ENCODE assay signal across 17 cellular contexts in genomic region chr18:75172299-75173124, GRCh38. TPM values are rescaled to one million over a fixed set of nuclear protein-coding genes. Genes with fewer than 3 reads are reported as not detected.
A peak's percentile ranks its signal among the peaks of the same experiment; 100 is the strongest.
DNase-seq lines count a peak whose midpoint lies in the region; ATAC-seq, FAIRE-seq and TF ChIP-seq lines count a peak whose summit lies in the region.
"Had no signal": no experiment of that assay in that cellular context is flagged by ENCODE, and none has a peak within 500 bp of the region (broad histone marks: within the 10 kb centered on the region; RNA-seq: fewer than 3 reads in every experiment).

No MANE protein-coding gene starts in this region.

- TF ChIP-seq EP300 in GM12878 (IDR thresholded peaks at IDR 0.05; ENCODE audit: borderline replicate concordance in 1 of 2, control insufficient read depth in 1 of 2, low read depth in 2 of 2, low read length in 2 of 2), result no peak

- H4K20me1 ChIP-seq in GM12878 (ENCODE audit: control insufficient read depth, insufficient read depth), result no peaks in the 10 kb centered on the region

- H3K27me3 ChIP-seq in GM12878 (replicated peaks in 1 of 2; ENCODE audit: control insufficient read depth in 2 of 2, insufficient read depth in 2 of 2, low read length in 1 of 2) (no peaks in the 10 kb centered on the region), H7 (ENCODE audit: control insufficient read depth, insufficient read depth, low read length) (no peaks in the 10 kb centered on the region)
- H3K27me3 ChIP-seq: foreskin keratinocyte had no signal

- TF ChIP-seq CTCF in GM12878 (IDR thresholded peaks at IDR 0.05 in 2 of 3, conservative IDR thresholded peaks at IDR 0.05 in 1 of 3; ENCODE audit: control insufficient read depth in 2 of 3, extremely low read depth in 1 of 3, insufficient read depth in 1 of 3, low read depth in 3 of 3, low read length in 3 of 3), result no peak

- no peak overlapping the region for H2AFZ ChIP-seq in GM12878 (ENCODE audit: control insufficient read depth, low read depth, low read length)

- SMC1A ChIA-PET in GM12878 (lab: Charles Lee; ENCODE audit: uncharacterized antibody, unreplicated experiment), result interaction anchor here (0.9 to 2.6 kb wide), 15 partner anchors 8 to 521 kb away, joined by 3 to 17 read pairs (median 4); no protein-coding TSS in a partner anchor

- RAD21 ChIA-PET in GM12878 (lab: Charles Lee; ENCODE audit: unreplicated experiment), result interaction anchor here (0.8 to 2.4 kb wide), 7 partner anchors 32 to 520 kb away, joined by 3 to 8 read pairs (median 3); no protein-coding TSS in a partner anchor

- no peaks in the 10 kb centered on the region for H3K9me3 ChIP-seq in GM12878 (replicated peaks; ENCODE audit: control insufficient read depth, insufficient read depth, low read length)

- FAIRE-seq in GM12878 (lab: Jason Lieb, UNC), result no peak
- FAIRE-seq: kidney, urothelium cell line had no signal

- no peaks in the 10 kb centered on the region for H3K79me2 ChIP-seq in GM12878 (ENCODE audit: control insufficient read depth, insufficient read depth, low read length)

- BruUV-seq in GM12878 (replicated peaks; lab: Mats Ljungman, UMichigan), result no TSS peak

- no peak for TF ChIP-seq RAD21 in GM12878 (IDR thresholded peaks at IDR 0.05; ENCODE audit: insufficient read depth, low read depth, low read length)

- TF ChIP-seq POLR2A in GM12878 (IDR thresholded peaks at IDR 0.05; ENCODE audit: low read depth, low read length), result no peak

- CTCF ChIA-PET in GM12878 (lab: Yijun Ruan, JAX), result interaction anchor here (0.7 to 2.7 kb wide), 12 partner anchors 34 to 1190 kb away, joined by 3 to 12 read pairs (median 4); partner anchors contain the start of gene TSHZ1

- in situ Hi-C loops in GM12878 (cut with MboI), result loop anchor here (10.0 kb wide), 1 partner anchor 302 kb away; no protein-coding TSS in a partner anchor

- no peak overlapping the region for H3K4me3 ChIP-seq in GM12878
- H3K4me3 ChIP-seq in H7 (ENCODE audit: insufficient read depth, low read depth, low read length), result no peak overlapping the region

- peak; percentile 7 for ATAC-seq in GM18499 (IDR thresholded peaks at IDR 0.05; ENCODE audit: insufficient read depth, unreplicated experiment)
- ATAC-seq in GM19463 (IDR thresholded peaks at IDR 0.05; ENCODE audit: unreplicated experiment), result peak; percentile 12
- peak; percentile 15 for ATAC-seq in HG02943 (IDR thresholded peaks at IDR 0.05; ENCODE audit: low read depth, unreplicated experiment)
- peak; percentile 55 for ATAC-seq in GM12878
- ATAC-seq: foreskin keratinocyte; naive thymus-derived CD8-positive, alpha-beta T cell had no signal

- no peak overlapping the region for H3K27ac ChIP-seq in GM12878 (ENCODE audit: control insufficient read depth, insufficient read depth)
- H3K27ac ChIP-seq: foreskin keratinocyte had no signal

- POLR2A ChIA-PET in GM12878 (lab: Charles Lee), result interaction anchor here (0.5 to 1.0 kb wide), 3 partner anchors 38 to 178 kb away, joined by 3 to 9 read pairs (median 6); partner anchors contain the start of gene TSHZ1

- DNase-seq in GM12878 (ENCODE audit: low read depth, low spot score), result no peak
- no peak for DNase-seq in ecto neural progenitor cell (ENCODE audit: low spot score)
- DNase-seq in H7, result no peak
- DNase-seq in dedifferentiated amniotic fluid mesenchymal stem cell (ENCODE audit: extremely low spot score), result no peak
- no peak for DNase-seq in COLO668 (lab: John Stamatoyannopoulos, UW; ENCODE audit: unreplicated experiment)
- DNase-seq: activated CD4-positive, alpha-beta memory T cell treated with anti-CD3 and anti-CD28 coated beads, Interleukin-2, amount 10 ng/mL, durations not matched to agents 7 days and 5 days; activated naive CD8-positive, alpha-beta T cell treated with anti-CD3 and anti-CD28 coated beads, Interleukin-2, amount 10 ng/mL, durations not matched to agents 7 days and 5 days; AML-193; cortex of kidney; foreskin keratinocyte; kidney; NCI-H2171 had no signal

- intact Hi-C loops in GM12878 (cut with micrococcal nuclease; ENCODE audit: unreplicated experiment), result loop anchor here (5.0 to 10.0 kb wide), 3 partner anchors 35 to 302 kb away; partner anchors contain the start of gene PTGR3

- WGBS in GM12878 (ENCODE audit: insufficient coverage, insufficient replicate concordance, low lambda C conversion rate, missing lambda C conversion rate), result 68% methylated on average over 17 of the region's 17 CpGs

- H3K9ac ChIP-seq in GM12878 (ENCODE audit: control insufficient read depth, insufficient read depth, low read length), result no peak overlapping the region

- no peak overlapping the region; the same call in 1 of the 2 replicates for H3K4me2 ChIP-seq in GM12878 (ENCODE audit: control insufficient read depth, insufficient read depth)

- H3K4me1 ChIP-seq in GM12878 (ENCODE audit: control insufficient read depth, insufficient read depth, low read length), result peaks cover 15% of the 10 kb centered on the region
- H3K4me1 ChIP-seq: foreskin keratinocyte had no signal

- H3K36me3 ChIP-seq in GM12878 (ENCODE audit: control insufficient read depth in 2 of 2, insufficient read depth in 2 of 2, low read length in 1 of 2), result no peaks in the 10 kb centered on the region
- H3K36me3 ChIP-seq in H7 (replicated peaks; ENCODE audit: control insufficient read depth, insufficient read depth, low read length), result no peaks in the 10 kb centered on the region

TF ChIP-seq in GM12878, 131 proteins besides CTCF, POLR2A, EP300 and RAD21:
- TF ChIP-seq SMC3 (IDR thresholded peaks at IDR 0.05; ENCODE audit: borderline replicate concordance, low read length) (no peak), ESRRA (IDR thresholded peaks at IDR 0.05; ENCODE audit: low read length) (no peak), POLR2AphosphoS2 (IDR thresholded peaks at IDR 0.05; ENCODE audit: low read depth, low read length) (no peak), RELB (IDR thresholded peaks at IDR 0.05; ENCODE audit: low read depth) (no peak), NR2C2 (IDR thresholded peaks at IDR 0.05; ENCODE audit: borderline replicate concordance, control insufficient read depth, insufficient read length, low read depth) (no peak)

RNA-seq across cellular contexts. Expression of gene PTGR3, which starts 36.4 kb away (rescaled TPM):
- 18.9 and 21.4 TPM in 2 replicates for total RNA-seq in GM12878 (2013; cell fraction: nucleolus; rRNA removed)
- total RNA-seq in GM12878 (2014; rRNA removed) (8.7 and 15.1 TPM in 2 replicates), GM12878 (2014; rRNA removed; fragmentation: Illumina TruSeq; extraction: Trizol) (12.2 and 13.2 TPM in 2 replicates), GM12878 (2021) (44.9 and 45.1 TPM in 2 replicates)
- polyA plus RNA-seq in GM12878 (2011; ENCODE audit: low read depth), result 7.0 TPM
- polyA plus RNA-seq in GM12878 (2011; rRNA removed) (63.9 and 69.8 TPM in 2 replicates), GM12878 (2014; fragmentation: Illumina TruSeq; extraction: Trizol) (29.5 and 30.4 TPM in 2 replicates), GM12878 (2014; fragmentation: Nextera tagmentation; extraction: Ambion mirVana) (1 to 10 TPM; 6.2 to 8.8 TPM), GM12878 (2014; rRNA removed) (29.2 and 34.8 TPM in 2 replicates), GM12878 (2016; fragmentation: Nextera tagmentation; extraction: Ambion mirVana) (10 to 100 TPM; 21.8 to 22.0 TPM)
- polyA plus RNA-seq in GM12878 (2011; cell fraction: cytosol; rRNA removed), result 52.5 and 53.4 TPM in 2 replicates
- polyA plus RNA-seq in GM12878 (2011; cell fraction: nucleus; rRNA removed), result 87.8 and 88.3 TPM in 2 replicates
- polyA plus RNA-seq in GM12878 (2012), result 16.7 and 18.1 TPM in 2 replicates
- 57.6 and 90.8 TPM in 2 replicates for polyA minus RNA-seq in GM12878 (2011; rRNA and poly(A)+ RNA removed)
- 15.9 and 22.5 TPM in 2 replicates for polyA minus RNA-seq in GM12878 (2011; cell fraction: cytosol; rRNA and poly(A)+ RNA removed)
- polyA minus RNA-seq in GM12878 (2011; cell fraction: nucleus; rRNA and poly(A)+ RNA removed), result 34.7 and 50.0 TPM in 2 replicates
- 16.1 and 18.1 TPM in 2 replicates for total RNA-seq in H7 (2014; rRNA removed; shearing (Covaris generic))

RNA-seq across cellular contexts. Expression of gene TSHZ1, which starts 38.1 kb away (rescaled TPM):
- 7.5 TPM in 2 replicates for total RNA-seq in GM12878 (2013; cell fraction: nucleolus; rRNA removed)
- 8.3 and 8.7 TPM in 2 replicates for total RNA-seq in GM12878 (2014; rRNA removed)
- total RNA-seq in GM12878 (2014; rRNA removed; fragmentation: Illumina TruSeq; extraction: Trizol), result 5.8 and 6.2 TPM in 2 replicates
- total RNA-seq in GM12878 (2021), result 14.0 and 15.2 TPM in 2 replicates
- polyA plus RNA-seq in GM12878 (2011; ENCODE audit: low read depth), result 2.4 TPM
- 2.8 and 4.0 TPM in 2 replicates for polyA plus RNA-seq in GM12878 (2011; rRNA removed)
- polyA plus RNA-seq in GM12878 (2011; cell fraction: cytosol; rRNA removed), result 4.4 and 4.8 TPM in 2 replicates
- polyA plus RNA-seq in GM12878 (2011; cell fraction: nucleus; rRNA removed), result 5.2 and 7.7 TPM in 2 replicates
- polyA plus RNA-seq in GM12878 (2012), result 4.3 and 5.1 TPM in 2 replicates
- polyA plus RNA-seq in GM12878 (2014; fragmentation: Illumina TruSeq; extraction: Trizol), result 5.3 and 7.1 TPM in 2 replicates
- 1 to 10 TPM; 2.2 to 2.9 TPM for polyA plus RNA-seq in GM12878 (2014; fragmentation: Nextera tagmentation; extraction: Ambion mirVana)
- 6.7 and 7.9 TPM in 2 replicates for polyA plus RNA-seq in GM12878 (2014; rRNA removed)
- 1 to 10 TPM; 2.4 to 2.8 TPM for polyA plus RNA-seq in GM12878 (2016; fragmentation: Nextera tagmentation; extraction: Ambion mirVana)
- 4.9 and 6.4 TPM in 2 replicates for polyA minus RNA-seq in GM12878 (2011; rRNA and poly(A)+ RNA removed)
- polyA minus RNA-seq in GM12878 (2011; cell fraction: cytosol; rRNA and poly(A)+ RNA removed), result 5.1 and 5.2 TPM in 2 replicates
- polyA minus RNA-seq in GM12878 (2011; cell fraction: nucleus; rRNA and poly(A)+ RNA removed), result 4.1 and 7.7 TPM in 2 replicates
- 4.6 and 8.2 TPM in 2 replicates for total RNA-seq in H7 (2014; rRNA removed; shearing (Covaris generic))
